In genomic region chr14:89807905-89808304, GRCh38 we compare ENCODE assay signal across 22 cellular contexts.
"Had no signal": no experiment of that assay in that cellular context is flagged by ENCODE, and none has a peak within 500 bp of the region (broad histone marks: within the 10 kb centered on the region; RNA-seq: fewer than 3 reads in every experiment).

No MANE protein-coding gene starts in this region.

- H3K4me1 Mint-ChIP-seq: activated CD4-positive, alpha-beta memory T cell treated with anti-CD3 and anti-CD28 coated beads, Interleukin-2, amount 10 ng/mL, durations not matched to agents 7 days and 5 days; activated CD8-positive, alpha-beta memory T cell treated with anti-CD3 and anti-CD28 coated beads, Interleukin-2, amount 10 ng/mL, durations not matched to agents 7 days and 5 days; activated naive CD8-positive, alpha-beta T cell treated with anti-CD3 and anti-CD28 coated beads for 36 hours; stimulated activated memory B cell treated with anti-CD40 and anti-IgM and Interleukin-4, amounts not matched to agents 10 μg/mL and 1 μg/mL and 100 μg/mL, for 72 hours had no signal

- ATAC-seq: activated CD8-positive, alpha-beta memory T cell treated with anti-CD3 and anti-CD28 coated beads, Interleukin-2, amount 10 ng/mL, durations not matched to agents 7 days and 5 days; left lobe of liver; natural killer cell treated with Interleukin-12 subunit alpha and Interleukin-12 subunit beta and Interleukin-15 and Interleukin-18, amount 100 ng/mL, for 72 hours; stimulated activated memory B cell treated with anti-CD40 and anti-IgM and Interleukin-4, amounts not matched to agents 10 μg/mL and 1 μg/mL and 100 μg/mL, for 72 hours; upper lobe of right lung had no signal

- H3K9me3 Mint-ChIP-seq: activated CD4-positive, alpha-beta memory T cell treated with anti-CD3 and anti-CD28 coated beads, Interleukin-2, amount 10 ng/mL, durations not matched to agents 7 days and 5 days; activated naive CD8-positive, alpha-beta T cell treated with anti-CD3 and anti-CD28 coated beads for 36 hours; natural killer cell treated with Interleukin-12 subunit alpha and Interleukin-12 subunit beta and Interleukin-15 and Interleukin-18, amount 100 ng/mL, for 72 hours; stimulated activated memory B cell treated with anti-CD40 and anti-IgM and Interleukin-4, amounts not matched to agents 10 μg/mL and 1 μg/mL and 100 μg/mL, for 72 hours had no signal

- H3K27ac ChIP-seq: cardiac muscle cell, esophagus muscularis mucosa, parathyroid adenoma, sigmoid colon, thoracic aorta, upper lobe of right lung had no signal

- H3K27ac Mint-ChIP-seq: activated CD4-positive, alpha-beta memory T cell treated with anti-CD3 and anti-CD28 coated beads, Interleukin-2, amount 10 ng/mL, durations not matched to agents 7 days and 5 days; activated CD8-positive, alpha-beta memory T cell treated with anti-CD3 and anti-CD28 coated beads, Interleukin-2, amount 10 ng/mL, durations not matched to agents 7 days and 5 days; activated naive CD8-positive, alpha-beta T cell treated with anti-CD3 and anti-CD28 coated beads for 36 hours; natural killer cell treated with Interleukin-12 subunit alpha and Interleukin-12 subunit beta and Interleukin-15 and Interleukin-18, amount 100 ng/mL, for 72 hours; stimulated activated memory B cell treated with anti-CD40 and anti-IgM and Interleukin-4, amounts not matched to agents 10 μg/mL and 1 μg/mL and 100 μg/mL, for 72 hours had no signal

- H3K9ac ChIP-seq: parathyroid adenoma had no signal

- H3K36me3 Mint-ChIP-seq: activated CD8-positive, alpha-beta memory T cell treated with anti-CD3 and anti-CD28 coated beads, Interleukin-2, amount 10 ng/mL, durations not matched to agents 7 days and 5 days; activated naive CD8-positive, alpha-beta T cell treated with anti-CD3 and anti-CD28 coated beads for 36 hours; mesothelial cell of epicardium; natural killer cell treated with Interleukin-12 subunit alpha and Interleukin-12 subunit beta and Interleukin-15 and Interleukin-18, amount 100 ng/mL, for 72 hours had no signal

- H3K4me1 ChIP-seq: esophagus muscularis mucosa, upper lobe of right lung had no signal

- H3K27me3 ChIP-seq: cardiac muscle cell, esophagus muscularis mucosa, sigmoid colon, upper lobe of right lung had no signal

- H3K4me3 Mint-ChIP-seq: activated CD4-positive, alpha-beta memory T cell treated with anti-CD3 and anti-CD28 coated beads, Interleukin-2, amount 10 ng/mL, durations not matched to agents 7 days and 5 days; activated CD8-positive, alpha-beta memory T cell treated with anti-CD3 and anti-CD28 coated beads, Interleukin-2, amount 10 ng/mL, durations not matched to agents 7 days and 5 days; activated naive CD8-positive, alpha-beta T cell treated with anti-CD3 and anti-CD28 coated beads for 36 hours; mesothelial cell of epicardium; natural killer cell treated with Interleukin-12 subunit alpha and Interleukin-12 subunit beta and Interleukin-15 and Interleukin-18, amount 100 ng/mL, for 72 hours; stimulated activated memory B cell treated with anti-CD40 and anti-IgM and Interleukin-4, amounts not matched to agents 10 μg/mL and 1 μg/mL and 100 μg/mL, for 72 hours had no signal

- H2AFZ ChIP-seq: parathyroid adenoma had no signal

- FAIRE-seq: endothelial cell of umbilical vein had no signal

- DNase-seq: activated CD4-positive, alpha-beta memory T cell treated with anti-CD3 and anti-CD28 coated beads, Interleukin-2, amount 10 ng/mL, durations not matched to agents 7 days and 5 days; activated CD4-positive, alpha-beta T cell treated with anti-CD3 and anti-CD28 coated beads for 4 hours; activated CD8-positive, alpha-beta memory T cell treated with anti-CD3 and anti-CD28 coated beads, Interleukin-2, amount 10 ng/mL, durations not matched to agents 7 days and 5 days; activated naive CD8-positive, alpha-beta T cell treated with anti-CD3 and anti-CD28 coated beads for 36 hours; amniotic stem cell; dermis blood vessel endothelial cell; effector memory CD4-positive, alpha-beta T cell; kidney; sigmoid colon; stimulated activated CD4-positive, alpha-beta T cell treated with anti-CD3 and anti-CD28 coated beads, Interleukin-4, amount 100 ng/mL, for 4 hours; T-helper 2 cell; upper lobe of right lung had no signal

- H3K36me3 ChIP-seq: cardiac muscle cell, esophagus muscularis mucosa, sigmoid colon, thoracic aorta, upper lobe of right lung had no signal

- H3K9me3 ChIP-seq: esophagus muscularis mucosa, sigmoid colon, thoracic aorta, upper lobe of right lung had no signal

- H3K4me3 ChIP-seq: cardiac muscle cell, esophagus muscularis mucosa, lung, sigmoid colon, thoracic aorta, upper lobe of right lung had no signal

- H3K27me3 Mint-ChIP-seq: activated naive CD8-positive, alpha-beta T cell treated with anti-CD3 and anti-CD28 coated beads for 36 hours; stimulated activated memory B cell treated with anti-CD40 and anti-IgM and Interleukin-4, amounts not matched to agents 10 μg/mL and 1 μg/mL and 100 μg/mL, for 72 hours had no signal

- H3K79me2 ChIP-seq: parathyroid adenoma had no signal
